10 cellular contexts compared by ENCODE assay signal in the genomic region with DNA sequence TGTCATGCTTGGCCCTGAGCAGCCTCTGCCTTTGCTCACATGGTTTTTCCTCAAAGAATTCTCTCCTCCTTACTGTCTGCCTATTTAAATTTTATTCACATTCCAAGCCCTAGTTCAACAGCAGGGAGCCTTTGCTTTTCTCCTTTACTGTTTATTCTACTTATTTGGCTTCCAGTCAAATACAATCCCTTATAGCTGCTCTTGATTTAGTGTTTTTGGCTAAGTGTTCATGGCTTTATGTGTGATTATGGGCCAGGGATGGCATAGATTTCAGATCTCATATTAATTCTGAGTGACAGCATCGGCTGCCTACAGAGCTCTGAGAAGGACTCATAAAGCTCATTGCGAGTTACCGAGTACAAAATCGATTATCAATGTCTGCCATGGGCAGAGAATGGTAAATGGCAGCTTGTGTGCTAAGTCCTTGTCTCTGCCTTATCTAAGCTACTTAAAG.
DNase-seq lines count a peak whose midpoint lies in the region; ATAC-seq and TF ChIP-seq lines count a peak whose summit lies in the region.
"Had no signal": no experiment of that assay in that cellular context is flagged by ENCODE, and none has a peak within 500 bp of the region (broad histone marks: within the 10 kb centered on the region; RNA-seq: fewer than 3 reads in every experiment).

No MANE protein-coding gene starts in this region.

- TF ChIP-seq CTCF in SU-DHL-6 (IDR thresholded peaks at IDR 0.05; ENCODE audit: insufficient read depth, low read length, poor library complexity, severe bottlenecking) (no peak), choroid plexus epithelial cell (conservative IDR thresholded peaks at IDR 0.05; ENCODE audit: low read depth, low read length) (no peak)

- H3K27ac ChIP-seq in SU-DHL-6 (ENCODE audit: low read depth, low read length) = peak overlapping the region; percentile 97

- peaks cover 37% of the 10 kb centered on the region for H3K4me1 Mint-ChIP-seq in activated naive CD4-positive, alpha-beta T cell treated with anti-CD3 and anti-CD28 coated beads, Interleukin-2, amount 50 U/mL, for 24 hours
- peaks cover 75% of the 10 kb centered on the region for H3K4me1 Mint-ChIP-seq in stimulated activated memory B cell treated with anti-CD40 and anti-IgM and Interleukin-4, amounts not matched to agents 10 μg/mL and 1 μg/mL and 100 μg/mL, for 72 hours

- no peak for DNase-seq in activated naive CD4-positive, alpha-beta T cell treated with anti-CD3 and anti-CD28 coated beads, Interleukin-2, amount 50 U/mL, for 16 hours
- DNase-seq in choroid plexus epithelial cell (ENCODE audit: low read depth) = peak; percentile 71
- no peak for DNase-seq in NCI-H524 (lab: John Stamatoyannopoulos, UW)
- DNase-seq in OCI-M2 (lab: John Stamatoyannopoulos, UW; ENCODE audit: unreplicated experiment) = no peak
- no peak for DNase-seq in DMS79 (lab: John Stamatoyannopoulos, UW)
- DNase-seq: activated CD4-positive, alpha-beta T cell treated with anti-CD3 and anti-CD28 coated beads for 48 hours; AML-193 had no signal

- peaks cover 8% of the 10 kb centered on the region for H3K36me3 Mint-ChIP-seq in activated naive CD4-positive, alpha-beta T cell treated with anti-CD3 and anti-CD28 coated beads, Interleukin-2, amount 50 U/mL, for 24 hours
- peaks cover 31% of the 10 kb centered on the region for H3K36me3 Mint-ChIP-seq in stimulated activated memory B cell treated with anti-CD40 and anti-IgM and Interleukin-4, amounts not matched to agents 10 μg/mL and 1 μg/mL and 100 μg/mL, for 72 hours

- H3K9ac ChIP-seq in SU-DHL-6 (ENCODE audit: low read length) = peak overlapping the region; percentile 39

- peak overlapping the region; percentile 88 for H3K4me2 ChIP-seq in SU-DHL-6 (ENCODE audit: low read depth, low read length, poor library complexity, severe bottlenecking)

- peak overlapping the region; percentile 15 for H2AFZ ChIP-seq in SU-DHL-6 (ENCODE audit: low read depth, low read length, severe bottlenecking)

- H3K36me3 ChIP-seq in SU-DHL-6 (ENCODE audit: low read length) = no peaks in the 10 kb centered on the region

- peaks cover 60% of the 10 kb centered on the region for H3F3A ChIP-seq in SU-DHL-6 (ENCODE audit: insufficient read depth)

- ATAC-seq in stimulated activated memory B cell treated with anti-CD40 and anti-IgM and Interleukin-4, amounts not matched to agents 10 μg/mL and 1 μg/mL and 100 μg/mL, for 72 hours = no peak

- H3K9me3 Mint-ChIP-seq in activated naive CD4-positive, alpha-beta T cell treated with anti-CD3 and anti-CD28 coated beads, Interleukin-2, amount 50 U/mL, for 24 hours = no peaks in the 10 kb centered on the region
- H3K9me3 Mint-ChIP-seq in stimulated activated memory B cell treated with anti-CD40 and anti-IgM and Interleukin-4, amounts not matched to agents 10 μg/mL and 1 μg/mL and 100 μg/mL, for 72 hours = no peaks in the 10 kb centered on the region

- no peaks in the 10 kb centered on the region for H3K27me3 ChIP-seq in SU-DHL-6 (ENCODE audit: low read length)

- peak overlapping the region; percentile 37 for H3K4me3 Mint-ChIP-seq in activated naive CD4-positive, alpha-beta T cell treated with anti-CD3 and anti-CD28 coated beads, Interleukin-2, amount 50 U/mL, for 24 hours
- H3K4me3 Mint-ChIP-seq in stimulated activated memory B cell treated with anti-CD40 and anti-IgM and Interleukin-4, amounts not matched to agents 10 μg/mL and 1 μg/mL and 100 μg/mL, for 72 hours = peak overlapping the region; percentile 79

- H3K4me3 ChIP-seq in SU-DHL-6 (ENCODE audit: insufficient read depth, low read length, poor library complexity, severe bottlenecking) (no peak overlapping the region), choroid plexus epithelial cell (ENCODE audit: low read depth, low read length) (no peak overlapping the region)

- no peaks in the 10 kb centered on the region for H3K9me2 ChIP-seq in SU-DHL-6 (replicated peaks; ENCODE audit: insufficient read depth, low read length)

- no peaks in the 10 kb centered on the region for H4K20me1 ChIP-seq in SU-DHL-6 (ENCODE audit: low read depth, low read length)

- H3K9me3 ChIP-seq in SU-DHL-6 (ENCODE audit: insufficient read depth, low read length) = no peaks in the 10 kb centered on the region

- H3K27me3 Mint-ChIP-seq in activated naive CD4-positive, alpha-beta T cell treated with anti-CD3 and anti-CD28 coated beads, Interleukin-2, amount 50 U/mL, for 24 hours = no peaks in the 10 kb centered on the region
- H3K27me3 Mint-ChIP-seq in stimulated activated memory B cell treated with anti-CD40 and anti-IgM and Interleukin-4, amounts not matched to agents 10 μg/mL and 1 μg/mL and 100 μg/mL, for 72 hours = no peaks in the 10 kb centered on the region

- no peaks in the 10 kb centered on the region for H3K79me2 ChIP-seq in SU-DHL-6 (ENCODE audit: insufficient read depth, low read length)

- peak overlapping the region; percentile 93 for H3K27ac Mint-ChIP-seq in activated naive CD4-positive, alpha-beta T cell treated with anti-CD3 and anti-CD28 coated beads, Interleukin-2, amount 50 U/mL, for 24 hours
- peak overlapping the region; percentile 93 for H3K27ac Mint-ChIP-seq in stimulated activated memory B cell treated with anti-CD40 and anti-IgM and Interleukin-4, amounts not matched to agents 10 μg/mL and 1 μg/mL and 100 μg/mL, for 72 hours
